1 cellular context compared by ENCODE assay signal in genomic region chr1:111145542-111145941, GRCh38.
TF ChIP-seq lines count a peak whose summit lies in the region.

No MANE protein-coding gene starts in this region.

TF ChIP-seq in SK-N-SH treated with all-trans-retinoic acid at 6 μM for 48 hours, 23 proteins besides CTCF, POLR2A, EP300 and RAD21:
- TF ChIP-seq ZNF70 (CRISPR knock-in tag; IDR thresholded peaks at IDR 0.05): no peak
- no peak for TF ChIP-seq TCF4 (CRISPR knock-in tag; IDR thresholded peaks at IDR 0.05; ENCODE audit: borderline replicate concordance)
- TF ChIP-seq, protein P1, sequence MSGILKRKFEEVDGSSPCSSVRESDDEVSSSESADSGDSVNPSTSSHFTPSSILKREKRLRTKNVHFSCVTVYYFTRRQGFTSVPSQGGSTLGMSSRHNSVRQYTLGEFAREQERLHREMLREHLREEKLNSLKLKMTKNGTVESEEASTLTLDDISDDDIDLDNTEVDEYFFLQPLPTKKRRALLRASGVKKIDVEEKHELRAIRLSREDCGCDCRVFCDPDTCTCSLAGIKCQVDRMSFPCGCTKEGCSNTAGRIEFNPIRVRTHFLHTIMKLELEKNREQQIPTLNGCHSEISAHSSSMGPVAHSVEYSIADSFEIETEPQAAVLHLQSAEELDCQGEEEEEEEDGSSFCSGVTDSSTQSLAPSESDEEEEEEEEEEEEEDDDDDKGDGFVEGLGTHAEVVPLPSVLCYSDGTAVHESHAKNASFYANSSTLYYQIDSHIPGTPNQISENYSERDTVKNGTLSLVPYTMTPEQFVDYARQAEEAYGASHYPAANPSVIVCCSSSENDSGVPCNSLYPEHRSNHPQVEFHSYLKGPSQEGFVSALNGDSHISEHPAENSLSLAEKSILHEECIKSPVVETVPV (CRISPR knock-in tag; IDR thresholded peaks at IDR 0.05): no peak
- TF ChIP-seq BACH2 (CRISPR knock-in tag; IDR thresholded peaks at IDR 0.05; ENCODE audit: borderline replicate concordance): no peak
- TF ChIP-seq ZNF565 (CRISPR knock-in tag; conservative IDR thresholded peaks at IDR 0.05; ENCODE audit: low read depth): no peak
- TF ChIP-seq TOX (CRISPR knock-in tag; IDR thresholded peaks at IDR 0.05; ENCODE audit: borderline replicate concordance): no peak
- TF ChIP-seq SNAI2 (CRISPR knock-in tag; IDR thresholded peaks at IDR 0.05): no peak
- TF ChIP-seq ISL1 (CRISPR knock-in tag; IDR thresholded peaks at IDR 0.05): no peak
- no peak for TF ChIP-seq OSR1 (CRISPR knock-in tag; IDR thresholded peaks at IDR 0.05)
- no peak for TF ChIP-seq POU6F1 (CRISPR knock-in tag; IDR thresholded peaks at IDR 0.05; ENCODE audit: borderline replicate concordance, low read depth)
- TF ChIP-seq ZFP30 (CRISPR knock-in tag; IDR thresholded peaks at IDR 0.05): no peak
- TF ChIP-seq ARNTL (CRISPR knock-in tag; IDR thresholded peaks at IDR 0.05; ENCODE audit: borderline replicate concordance, low read depth): no peak
- no peak for TF ChIP-seq CREB5 (CRISPR knock-in tag; IDR thresholded peaks at IDR 0.05; ENCODE audit: low read depth)
- TF ChIP-seq RARB (CRISPR knock-in tag; IDR thresholded peaks at IDR 0.05): no peak
- no peak for TF ChIP-seq ESRRG (CRISPR knock-in tag; IDR thresholded peaks at IDR 0.05)
- TF ChIP-seq, protein P2, sequence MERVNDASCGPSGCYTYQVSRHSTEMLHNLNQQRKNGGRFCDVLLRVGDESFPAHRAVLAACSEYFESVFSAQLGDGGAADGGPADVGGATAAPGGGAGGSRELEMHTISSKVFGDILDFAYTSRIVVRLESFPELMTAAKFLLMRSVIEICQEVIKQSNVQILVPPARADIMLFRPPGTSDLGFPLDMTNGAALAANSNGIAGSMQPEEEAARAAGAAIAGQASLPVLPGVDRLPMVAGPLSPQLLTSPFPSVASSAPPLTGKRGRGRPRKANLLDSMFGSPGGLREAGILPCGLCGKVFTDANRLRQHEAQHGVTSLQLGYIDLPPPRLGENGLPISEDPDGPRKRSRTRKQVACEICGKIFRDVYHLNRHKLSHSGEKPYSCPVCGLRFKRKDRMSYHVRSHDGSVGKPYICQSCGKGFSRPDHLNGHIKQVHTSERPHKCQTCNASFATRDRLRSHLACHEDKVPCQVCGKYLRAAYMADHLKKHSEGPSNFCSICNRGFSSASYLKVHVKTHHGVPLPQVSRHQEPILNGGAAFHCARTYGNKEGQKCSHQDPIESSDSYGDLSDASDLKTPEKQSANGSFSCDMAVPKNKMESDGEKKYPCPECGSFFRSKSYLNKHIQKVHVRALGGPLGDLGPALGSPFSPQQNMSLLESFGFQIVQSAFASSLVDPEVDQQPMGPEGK (CRISPR knock-in tag; IDR thresholded peaks at IDR 0.05; ENCODE audit: borderline replicate concordance): no peak
- TF ChIP-seq ZFP3 (CRISPR knock-in tag; IDR thresholded peaks at IDR 0.05): no peak
